8 cellular contexts compared by ENCODE assay signal in the genomic region with DNA sequence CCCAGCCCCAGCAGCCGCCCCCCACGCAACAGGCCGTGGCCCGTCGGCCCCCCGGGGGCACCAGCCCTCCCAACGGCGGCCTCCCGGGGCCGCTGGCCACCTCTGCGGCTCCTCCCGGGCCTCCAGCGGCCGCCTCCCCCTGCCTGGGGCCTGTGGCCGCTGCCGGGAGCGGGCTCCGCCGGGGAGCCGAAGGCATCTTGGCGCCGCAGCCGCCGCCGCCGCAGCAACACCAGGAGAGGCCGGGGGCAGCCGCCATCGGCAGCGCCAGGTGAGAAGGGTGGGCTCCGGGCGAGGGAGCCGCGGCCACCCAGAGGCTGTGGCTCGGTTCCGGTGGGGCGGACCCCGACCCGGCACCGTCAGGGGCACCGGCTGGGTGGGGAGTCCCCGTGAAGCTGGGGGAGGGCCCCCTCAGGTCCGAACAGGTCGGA. TPM values are rescaled to one million over a fixed set of nuclear protein-coding genes. Genes with fewer than 3 reads are reported as not detected.
A peak's percentile ranks its signal among the peaks of the same experiment; 100 is the strongest.
DNase-seq lines count a peak whose midpoint lies in the region; ATAC-seq and TF ChIP-seq lines count a peak whose summit lies in the region.

No MANE protein-coding gene starts in this region.

- no peaks in the 10 kb centered on the region for H3K9me3 Mint-ChIP-seq in activated CD8-positive, alpha-beta memory T cell treated with anti-CD3 and anti-CD28 coated beads, Interleukin-2, amount 10 ng/mL, durations not matched to agents 7 days and 5 days (ENCODE audit: low read depth)
- no peaks in the 10 kb centered on the region for H3K9me3 Mint-ChIP-seq in chondrocyte (ENCODE audit: low read depth)
- H3K9me3 Mint-ChIP-seq in mesothelial cell of epicardium = no peaks in the 10 kb centered on the region

- peak overlapping the region; percentile 91 for H3K27ac ChIP-seq in Karpas-422 (ENCODE audit: low read length)

- H3K4me1 Mint-ChIP-seq in activated CD8-positive, alpha-beta memory T cell treated with anti-CD3 and anti-CD28 coated beads, Interleukin-2, amount 10 ng/mL, durations not matched to agents 7 days and 5 days = peaks cover 52% of the 10 kb centered on the region
- H3K4me1 Mint-ChIP-seq in chondrocyte (ENCODE audit: low read depth) = peaks cover 47% of the 10 kb centered on the region
- H3K4me1 Mint-ChIP-seq in mesothelial cell of epicardium = peaks cover 28% of the 10 kb centered on the region

- intact Hi-C loops in posterior cingulate gyrus (cut with DNase I) = loop anchor here (5.0 kb wide), 1 partner anchor 124 kb away; no protein-coding TSS in a partner anchor

- peaks cover 21% of the 10 kb centered on the region for H3K4me1 ChIP-seq in Karpas-422 (ENCODE audit: low read length)

- H4K20me1 ChIP-seq in Karpas-422 (ENCODE audit: insufficient read depth, low read depth, low read length) = peaks cover 32% of the 10 kb centered on the region

- TF ChIP-seq CTCF in chondrocyte (IDR thresholded peaks at IDR 0.05) (no peak), mesothelial cell of epicardium (IDR thresholded peaks at IDR 0.05; ENCODE audit: unreplicated experiment) (no peak)

- peaks cover 46% of the 10 kb centered on the region for H3K36me3 Mint-ChIP-seq in activated CD8-positive, alpha-beta memory T cell treated with anti-CD3 and anti-CD28 coated beads, Interleukin-2, amount 10 ng/mL, durations not matched to agents 7 days and 5 days
- peaks cover 32% of the 10 kb centered on the region for H3K36me3 Mint-ChIP-seq in chondrocyte (ENCODE audit: low read depth)
- peaks cover 27% of the 10 kb centered on the region for H3K36me3 Mint-ChIP-seq in mesothelial cell of epicardium

- no peak for ATAC-seq in activated CD8-positive, alpha-beta memory T cell treated with anti-CD3 and anti-CD28 coated beads, Interleukin-2, amount 10 ng/mL, durations not matched to agents 7 days and 5 days
- no peak for ATAC-seq in HG02970 (IDR thresholded peaks at IDR 0.05; ENCODE audit: low FRiP score, unreplicated experiment)

- no peak overlapping the region for H2AFZ ChIP-seq in Karpas-422 (ENCODE audit: low read length)

- no peak for DNase-seq in activated CD8-positive, alpha-beta memory T cell treated with anti-CD3 and anti-CD28 coated beads, Interleukin-2, amount 10 ng/mL, durations not matched to agents 7 days and 5 days
- no peak for DNase-seq in activated CD8-positive, alpha-beta memory T cell treated with anti-CD3 and anti-CD28 coated beads, Interleukin-2, amount 50 U/mL, for 48 hours
- DNase-seq in Karpas-422 = peak; percentile 66
- DNase-seq in chondrocyte (ENCODE audit: low spot score) = no peak
- peak in 1 of 2 experiments; percentile 59 for DNase-seq in mesothelial cell of epicardium (ENCODE audit: low spot score in 2 of 2, unreplicated experiment in 2 of 2)
- DNase-seq in posterior cingulate gyrus = no peak
- DNase-seq in NOMO-1 treated with dmso at 0.1 percent for 144 hours (lab: John Stamatoyannopoulos, UW; ENCODE audit: unreplicated experiment) = no peak

- peak overlapping the region; percentile 100 for H3K4me3 Mint-ChIP-seq in activated CD8-positive, alpha-beta memory T cell treated with anti-CD3 and anti-CD28 coated beads, Interleukin-2, amount 10 ng/mL, durations not matched to agents 7 days and 5 days
- H3K4me3 Mint-ChIP-seq in chondrocyte (ENCODE audit: unreplicated experiment) (peak overlapping the region; percentile 99), mesothelial cell of epicardium (peak overlapping the region; percentile 99)

- no peaks in the 10 kb centered on the region for H3K9me3 ChIP-seq in Karpas-422 (ENCODE audit: low read length)

- H3K36me3 ChIP-seq in Karpas-422 (ENCODE audit: insufficient read depth, low read length) = peaks cover 38% of the 10 kb centered on the region

- H3K79me2 ChIP-seq in Karpas-422 (ENCODE audit: low read length) = peaks cover 57% of the 10 kb centered on the region

- H3K27me3 Mint-ChIP-seq in activated CD8-positive, alpha-beta memory T cell treated with anti-CD3 and anti-CD28 coated beads, Interleukin-2, amount 10 ng/mL, durations not matched to agents 7 days and 5 days = no peaks in the 10 kb centered on the region
- no peaks in the 10 kb centered on the region for H3K27me3 Mint-ChIP-seq in chondrocyte (ENCODE audit: low read depth)
- H3K27me3 Mint-ChIP-seq in mesothelial cell of epicardium (ENCODE audit: low read depth) = no peaks in the 10 kb centered on the region

- H3K27me3 ChIP-seq in Karpas-422 (ENCODE audit: low read length) = no peaks in the 10 kb centered on the region

- H3K9me2 ChIP-seq in Karpas-422 (replicated peaks; ENCODE audit: insufficient read depth, low read length) = no peaks in the 10 kb centered on the region

- peak overlapping the region; percentile 86 for H3K27ac Mint-ChIP-seq in activated CD8-positive, alpha-beta memory T cell treated with anti-CD3 and anti-CD28 coated beads, Interleukin-2, amount 10 ng/mL, durations not matched to agents 7 days and 5 days
- H3K27ac Mint-ChIP-seq in chondrocyte (ENCODE audit: unreplicated experiment) (peak overlapping the region; percentile 90), mesothelial cell of epicardium (peak overlapping the region; percentile 69)

- peak overlapping the region; percentile 96 for H3K4me2 ChIP-seq in Karpas-422 (ENCODE audit: low read depth, low read length, poor library complexity, severe bottlenecking)

- H3K9ac ChIP-seq in Karpas-422 (ENCODE audit: low read length) = peak overlapping the region; percentile 89

- peak overlapping the region; percentile 88 for H3K4me3 ChIP-seq in Karpas-422 (ENCODE audit: low read length)

- CTCF ChIA-PET in activated CD8-positive, alpha-beta memory T cell treated with anti-CD3 and anti-CD28 coated beads, Interleukin-2, amount 10 ng/mL, durations not matched to agents 7 days and 5 days (lab: Charles Lee) = interaction anchor here (1.3 to 4.7 kb wide), 3 partner anchors 15 to 121 kb away, joined by 6 to 22 read pairs (median 22); partner anchors contain the start of gene TUFM

RNA-seq across cellular contexts. Expression of gene ATXN2L, which starts 0.5 kb away (rescaled TPM):
- 100 to 1,000 TPM; 295 to 301 TPM for total RNA-seq in activated CD8-positive, alpha-beta memory T cell treated with anti-CD3 and anti-CD28 coated beads, Interleukin-2, amount 10 ng/mL, durations not matched to agents 7 days and 5 days
- total RNA-seq in Karpas-422 (2014; rRNA removed; shearing (Covaris generic); ENCODE audit: low replicate concordance) = 116 and 162 TPM in 2 replicates
- total RNA-seq in chondrocyte (152 to 186 TPM (median 185 TPM) in 3 replicates), mesothelial cell of epicardium (215 to 230 TPM (median 219 TPM) in 3 replicates)

RNA-seq across cellular contexts. Expression of gene TUFM, which starts 22.8 kb away (rescaled TPM):
- 100 to 1,000 TPM; 156 to 199 TPM for total RNA-seq in activated CD8-positive, alpha-beta memory T cell treated with anti-CD3 and anti-CD28 coated beads, Interleukin-2, amount 10 ng/mL, durations not matched to agents 7 days and 5 days
- 161 and 250 TPM in 2 replicates for total RNA-seq in Karpas-422 (2014; rRNA removed; shearing (Covaris generic); ENCODE audit: low replicate concordance)
- total RNA-seq in chondrocyte = 91.1 to 120 TPM (median 95.0 TPM) in 3 replicates
- 122 to 134 TPM (median 127 TPM) in 3 replicates for total RNA-seq in mesothelial cell of epicardium

RNA-seq across cellular contexts. Expression of gene SH2B1, which starts 40.3 kb away (rescaled TPM):
- 10 to 100 TPM; 57.3 to 70.9 TPM for total RNA-seq in activated CD8-positive, alpha-beta memory T cell treated with anti-CD3 and anti-CD28 coated beads, Interleukin-2, amount 10 ng/mL, durations not matched to agents 7 days and 5 days
- 18.8 and 47.5 TPM in 2 replicates for total RNA-seq in Karpas-422 (2014; rRNA removed; shearing (Covaris generic); ENCODE audit: low replicate concordance)
- total RNA-seq in chondrocyte (36.4 to 48.1 TPM (median 38.1 TPM) in 3 replicates), mesothelial cell of epicardium (73.9 to 78.5 TPM (median 76.8 TPM) in 3 replicates)

RNA-seq across cellular contexts. Expression of gene ATP2A1, which starts 55.0 kb away (rescaled TPM):
- 1 to 10 TPM; 1.5 to 3.4 TPM for total RNA-seq in activated CD8-positive, alpha-beta memory T cell treated with anti-CD3 and anti-CD28 coated beads, Interleukin-2, amount 10 ng/mL, durations not matched to agents 7 days and 5 days
- total RNA-seq in Karpas-422 (2014; rRNA removed; shearing (Covaris generic); ENCODE audit: low replicate concordance) = 0.75 and 4.4 TPM in 2 replicates
- total RNA-seq in chondrocyte = 0.31 to 1.8 TPM (median 0.42 TPM) in 3 replicates
- 2.9 to 3.6 TPM (median 3.0 TPM) in 3 replicates for total RNA-seq in mesothelial cell of epicardium
